In genomic region chr14:63727231-63727735, GRCh38 we compare ENCODE assay signal across 8 cellular contexts. TPM values are rescaled to one million over a fixed set of nuclear protein-coding genes. Genes with fewer than 3 reads are reported as not detected.
DNase-seq lines count a peak whose midpoint lies in the region; ATAC-seq, FAIRE-seq and TF ChIP-seq lines count a peak whose summit lies in the region.

No MANE protein-coding gene starts in this region.

- POLR2A ChIA-PET in activated CD8-positive, alpha-beta T cell treated with anti-CD3 and anti-CD28 coated beads, Interleukin-2, amount 10 ng/mL, durations not matched to agents 7 days and 5 days (lab: Charles Lee) = interaction anchor here (0.7 to 1.3 kb wide), 5 partner anchors 10 to 88 kb away, joined by 3 to 5 read pairs (median 3); no protein-coding TSS in a partner anchor

- peaks cover 5% of the 10 kb centered on the region for H3K36me3 Mint-ChIP-seq in activated CD8-positive, alpha-beta T cell treated with anti-CD3 and anti-CD28 coated beads, Interleukin-2, amount 10 ng/mL, durations not matched to agents 7 days and 5 days (ENCODE audit: low read depth)
- no peaks in the 10 kb centered on the region for H3K36me3 Mint-ChIP-seq in natural killer cell

- in situ Hi-C loops in KBM-7 (cut with MboI; ENCODE audit: low pct_unique_long_range_greater_than_20kb, low sequenced_read_pairs) = no loop called here

- peak overlapping the region; percentile 94 for H3K4me3 ChIP-seq in fibroblast of villous mesenchyme (ENCODE audit: low read depth, low read length)

- peaks cover 7% of the 10 kb centered on the region for H3K27me3 Mint-ChIP-seq in activated CD8-positive, alpha-beta T cell treated with anti-CD3 and anti-CD28 coated beads, Interleukin-2, amount 10 ng/mL, durations not matched to agents 7 days and 5 days (ENCODE audit: low read depth)
- H3K27me3 Mint-ChIP-seq in natural killer cell (ENCODE audit: low read depth in 2 of 2) = no peaks in the 10 kb centered on the region

- peak; percentile 92 for FAIRE-seq in urothelium cell line (lab: Jason Lieb, UNC)

- CTCF ChIA-PET in activated CD8-positive, alpha-beta T cell treated with anti-CD3 and anti-CD28 coated beads, Interleukin-2, amount 10 ng/mL, durations not matched to agents 7 days and 5 days (lab: Charles Lee) = interaction anchor here (0.9 to 5.8 kb wide), 4 partner anchors 9 to 45 kb away, joined by 3 to 44 read pairs (median 8); no protein-coding TSS in a partner anchor

- TF ChIP-seq CTCF in fibroblast of villous mesenchyme (IDR thresholded peaks at IDR 0.05; ENCODE audit: insufficient read depth, low read depth, low read length) (no peak), natural killer cell (IDR thresholded peaks at IDR 0.05) (no peak)

- H3K4me3 Mint-ChIP-seq in activated CD8-positive, alpha-beta T cell treated with anti-CD3 and anti-CD28 coated beads, Interleukin-2, amount 10 ng/mL, durations not matched to agents 7 days and 5 days = peak overlapping the region; percentile 97
- peak overlapping the region; percentile 99 for H3K4me3 Mint-ChIP-seq in natural killer cell

- H3K27ac Mint-ChIP-seq in activated CD8-positive, alpha-beta T cell treated with anti-CD3 and anti-CD28 coated beads, Interleukin-2, amount 10 ng/mL, durations not matched to agents 7 days and 5 days = peak overlapping the region; percentile 98
- H3K27ac Mint-ChIP-seq in natural killer cell = peak overlapping the region; percentile 90 to 94

- peak; percentile 52 for DNase-seq in NK-92 treated with Interleukin-12 subunit alpha and Interleukin-12 subunit beta, amount 100 ng/mL, for 24 hours (lab: John Stamatoyannopoulos, UW)
- no peak for DNase-seq in NK-92 (lab: John Stamatoyannopoulos, UW; ENCODE audit: unreplicated experiment)
- peak; percentile 8 for DNase-seq in H4 (ENCODE audit: low spot score)
- DNase-seq in KBM-7 = peak; percentile 28
- DNase-seq in activated CD8-positive, alpha-beta T cell treated with anti-CD3 and anti-CD28 coated beads, Interleukin-2, amount 10 ng/mL, durations not matched to agents 7 days and 5 days = peak; percentile 43
- peak; percentile 49 for DNase-seq in fibroblast of villous mesenchyme (ENCODE audit: low read depth)
- DNase-seq in natural killer cell = peak; percentile 31
- peak; percentile 79 for DNase-seq in urothelium cell line (ENCODE audit: low spot score)

- intact Hi-C loops in natural killer cell (cut with micrococcal nuclease) = loop anchor here (5.0 kb wide), 1 partner anchor 45 kb away; no protein-coding TSS in a partner anchor

- peaks cover 32% of the 10 kb centered on the region for H3K4me1 Mint-ChIP-seq in activated CD8-positive, alpha-beta T cell treated with anti-CD3 and anti-CD28 coated beads, Interleukin-2, amount 10 ng/mL, durations not matched to agents 7 days and 5 days (ENCODE audit: low read depth)
- peaks cover 37 to 47% of the 10 kb centered on the region in 2 donors for H3K4me1 Mint-ChIP-seq in natural killer cell

- H3K9me3 Mint-ChIP-seq in activated CD8-positive, alpha-beta T cell treated with anti-CD3 and anti-CD28 coated beads, Interleukin-2, amount 10 ng/mL, durations not matched to agents 7 days and 5 days (ENCODE audit: insufficient read depth) = no peaks in the 10 kb centered on the region
- H3K9me3 Mint-ChIP-seq in natural killer cell = no peaks in the 10 kb centered on the region

- peak; percentile 62 for ATAC-seq in activated CD8-positive, alpha-beta T cell treated with anti-CD3 and anti-CD28 coated beads, Interleukin-2, amount 10 ng/mL, durations not matched to agents 7 days and 5 days
- ATAC-seq in natural killer cell = peak; percentile 40 to 57 (median 48)

RNA-seq across cellular contexts. Expression of gene SGPP1, which starts 0.6 kb away (rescaled TPM):
- 18.1 and 23.8 TPM in 2 replicates for total RNA-seq in H4 (2014; rRNA removed; shearing (Covaris generic))
- 10 to 100 TPM; 18.2 to 19.9 TPM for total RNA-seq in activated CD8-positive, alpha-beta T cell treated with anti-CD3 and anti-CD28 coated beads, Interleukin-2, amount 10 ng/mL, durations not matched to agents 7 days and 5 days
- total RNA-seq in fibroblast of villous mesenchyme (27.4 and 31.5 TPM in 2 replicates), natural killer cell (10 to 100 TPM; 17.8 to 23.4 (median 23.3) TPM)
